ENCODE assay signal across 17 cellular contexts in the genomic region with DNA sequence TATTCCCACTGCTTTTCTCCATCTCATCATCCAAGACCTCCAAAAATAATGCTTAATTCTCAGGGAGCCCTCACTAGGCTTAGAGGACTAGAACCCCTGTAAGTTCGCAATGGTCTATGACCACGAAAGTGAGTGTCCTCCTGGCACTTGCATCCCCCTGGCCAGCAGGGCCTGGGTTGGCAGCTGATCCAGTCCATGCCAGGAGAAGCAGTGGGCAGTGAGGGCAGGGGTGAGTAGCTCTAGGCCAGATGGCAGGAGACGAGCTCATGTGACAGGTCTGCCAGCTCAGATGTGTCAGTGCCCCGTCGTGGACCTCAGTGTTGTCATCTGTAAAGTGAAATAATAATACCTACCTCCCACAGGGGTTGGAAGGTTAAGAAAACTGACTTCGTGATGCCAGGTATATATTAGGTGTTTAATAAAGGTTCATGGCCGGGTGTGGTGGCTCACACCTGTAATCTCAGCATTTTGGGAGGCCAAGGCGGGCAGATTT. TPM values are rescaled to one million over a fixed set of nuclear protein-coding genes. Genes with fewer than 3 reads are reported as not detected.
DNase-seq lines count a peak whose midpoint lies in the region; ATAC-seq and TF ChIP-seq lines count a peak whose summit lies in the region.
"Had no signal": no experiment of that assay in that cellular context is flagged by ENCODE, and none has a peak within 500 bp of the region (broad histone marks: within the 10 kb centered on the region; RNA-seq: fewer than 3 reads in every experiment).

No MANE protein-coding gene starts in this region.

- H3K36me3 Mint-ChIP-seq in activated T-cell treated with anti-CD3 and anti-CD28 coated beads, Interleukin-2, amount 50 U/mL, for 24 hours (ENCODE audit: low read depth) = no peaks in the 10 kb centered on the region
- no peaks in the 10 kb centered on the region for H3K36me3 Mint-ChIP-seq in activated T-cell treated with anti-CD3 and anti-CD28 coated beads, Interleukin-2, amount 50 U/mL, for 4 hours (ENCODE audit: insufficient read depth)
- H3K36me3 Mint-ChIP-seq: CD4-positive, CD25-positive, alpha-beta regulatory T cell had no signal

- peaks cover 0 to 2% (median 0%) of the 10 kb centered on the region in 4 donors for H3K9me3 ChIP-seq in Peyer's patch
- peaks cover 8% of the 10 kb centered on the region for H3K9me3 ChIP-seq in upper lobe of right lung
- no peaks in the 10 kb centered on the region for H3K9me3 ChIP-seq in hepatocyte (ENCODE audit: low read depth)

- no peaks in the 10 kb centered on the region for H3K9me2 ChIP-seq in hepatocyte (replicated peaks; ENCODE audit: insufficient read depth)

- no peaks in the 10 kb centered on the region for H3K79me2 ChIP-seq in hepatocyte

- no peaks in the 10 kb centered on the region for H3K4me1 Mint-ChIP-seq in activated T-cell treated with anti-CD3 and anti-CD28 coated beads, Interleukin-2, amount 50 U/mL, for 24 hours (ENCODE audit: low read depth)
- H3K4me1 Mint-ChIP-seq in activated T-cell treated with anti-CD3 and anti-CD28 coated beads, Interleukin-2, amount 50 U/mL, for 4 hours (ENCODE audit: low read depth) = no peaks in the 10 kb centered on the region

- H3K36me3 ChIP-seq in Peyer's patch (no peaks in the 10 kb centered on the region), upper lobe of right lung (no peaks in the 10 kb centered on the region), hepatocyte (replicated peaks; ENCODE audit: insufficient read depth, low read depth) (no peaks in the 10 kb centered on the region)

- H3K27me3 Mint-ChIP-seq in activated T-cell treated with anti-CD3 and anti-CD28 coated beads, Interleukin-2, amount 50 U/mL, for 24 hours = no peaks in the 10 kb centered on the region
- peaks cover 2% of the 10 kb centered on the region for H3K27me3 Mint-ChIP-seq in activated T-cell treated with anti-CD3 and anti-CD28 coated beads, Interleukin-2, amount 50 U/mL, for 4 hours (ENCODE audit: low read depth)

- no peak for TF ChIP-seq POLR2A in Peyer's patch (IDR thresholded peaks at IDR 0.05)

- H2AFZ ChIP-seq in hepatocyte = no peak overlapping the region
- H2AFZ ChIP-seq: GM23248 had no signal

- peaks cover 10% of the 10 kb centered on the region for H3K9me3 Mint-ChIP-seq in activated T-cell treated with anti-CD3 and anti-CD28 coated beads, Interleukin-2, amount 50 U/mL, for 24 hours
- peaks cover 11% of the 10 kb centered on the region for H3K9me3 Mint-ChIP-seq in activated T-cell treated with anti-CD3 and anti-CD28 coated beads, Interleukin-2, amount 50 U/mL, for 4 hours

- H3K4me3 Mint-ChIP-seq in activated T-cell treated with anti-CD3 and anti-CD28 coated beads, Interleukin-2, amount 50 U/mL, for 24 hours = no peak overlapping the region
- H3K4me3 Mint-ChIP-seq in activated T-cell treated with anti-CD3 and anti-CD28 coated beads, Interleukin-2, amount 50 U/mL, for 4 hours = no peak overlapping the region
- H3K4me3 Mint-ChIP-seq: CD4-positive, CD25-positive, alpha-beta regulatory T cell had no signal

- no peak overlapping the region for H3K27ac Mint-ChIP-seq in activated T-cell treated with anti-CD3 and anti-CD28 coated beads, Interleukin-2, amount 50 U/mL, for 24 hours
- H3K27ac Mint-ChIP-seq: CD4-positive, CD25-positive, alpha-beta regulatory T cell had no signal

- TF ChIP-seq CTCF in Peyer's patch (IDR thresholded peaks at IDR 0.05) (no peak), upper lobe of right lung (IDR thresholded peaks at IDR 0.05) (no peak), hepatocyte (IDR thresholded peaks at IDR 0.05; ENCODE audit: poor library complexity) (no peak)

- H3K4me1 ChIP-seq in Peyer's patch = no peaks in the 10 kb centered on the region
- no peaks in the 10 kb centered on the region for H3K4me1 ChIP-seq in upper lobe of right lung
- H3K4me1 ChIP-seq in hepatocyte (ENCODE audit: insufficient read depth) = no peaks in the 10 kb centered on the region

- H4K20me1 ChIP-seq in hepatocyte (ENCODE audit: insufficient read depth, poor library complexity, severe bottlenecking) = no peaks in the 10 kb centered on the region
- H4K20me1 ChIP-seq: BLaER1 treated with 17β-estradiol and CSF1 and Interleukin-3, amounts not matched to agents 10 nM and 100 nM had no signal

- H3K27ac ChIP-seq in Peyer's patch (no peak overlapping the region), upper lobe of right lung (no peak overlapping the region), hepatocyte (no peak overlapping the region)
- H3K27ac ChIP-seq: BLaER1 treated with 17β-estradiol and CSF1 and Interleukin-3, amounts not matched to agents 10 nM and 100 nM; GM23248; HL-60 had no signal

- intact Hi-C loops in upper lobe of right lung (cut with DNase I) = no loop called here

- no peak for ATAC-seq in activated T-cell treated with anti-CD3 and anti-CD28 coated beads, Interleukin-2, amount 50 U/mL, for 4 hours
- ATAC-seq in upper lobe of right lung = no peak
- ATAC-seq in GM21529 (IDR thresholded peaks at IDR 0.05; ENCODE audit: unreplicated experiment) = no peak
- ATAC-seq: GM12878, HCT116 had no signal

- H3K27me3 ChIP-seq in Peyer's patch (no peaks in the 10 kb centered on the region), upper lobe of right lung (no peaks in the 10 kb centered on the region), hepatocyte (no peaks in the 10 kb centered on the region)
- H3K27me3 ChIP-seq: BLaER1 treated with 17β-estradiol and CSF1 and Interleukin-3, amounts not matched to agents 10 nM and 100 nM had no signal

- H3K4me3 ChIP-seq in Peyer's patch (no peak overlapping the region), upper lobe of right lung (no peak overlapping the region), hepatocyte (no peak overlapping the region)
- H3K4me3 ChIP-seq: BLaER1 treated with 17β-estradiol and CSF1 and Interleukin-3, amounts not matched to agents 10 nM and 100 nM; GM12878; GM23248 had no signal

- 97% methylated on average over 8 of the region's 8 CpGs for WGBS in hepatocyte (ENCODE audit: low lambda C conversion rate, missing lambda C conversion rate)

- peak; percentile 12 for DNase-seq in activated T-cell treated with anti-CD3 and anti-CD28 coated beads, Interleukin-2, amount 50 U/mL, for 24 hours
- DNase-seq in activated T-cell treated with anti-CD3 and anti-CD28 coated beads, Interleukin-2, amount 50 U/mL, for 4 hours = no peak
- peak in 2 of 3 donors; percentile 25 to 28 for DNase-seq in Peyer's patch
- DNase-seq in myocyte (ENCODE audit: low read depth) = peak; percentile 9
- DNase-seq in upper lobe of right lung = peak; percentile 46
- no peak for DNase-seq in hepatocyte (ENCODE audit: low spot score)
- DNase-seq: ACHN; CD4-positive, CD25-positive, alpha-beta regulatory T cell; DMS53; GF-D8; GM23248 had no signal

- H3K4me2 ChIP-seq in hepatocyte = no peak overlapping the region
- H3K4me2 ChIP-seq: BLaER1 treated with 17β-estradiol and CSF1 and Interleukin-3, amounts not matched to agents 10 nM and 100 nM had no signal

RNA-seq across cellular contexts. Expression of gene GP5, which starts 11.1 kb away (rescaled TPM):
- total RNA-seq in activated T-cell treated with anti-CD3 and anti-CD28 coated beads, Interleukin-2, amount 50 U/mL, for 4 hours = under 1 TPM; 0.08 to 0.23 (median 0.18) TPM
- total RNA-seq in Peyer's patch (not detected), myocyte (0.31 TPM in 1 of 2 replicates, not detected in the other), upper lobe of right lung (0.26 TPM), hepatocyte (0.27 and 0.52 TPM in 2 replicates)
- polyA plus RNA-seq in myocyte (2012) = not detected
- polyA plus RNA-seq in hepatocyte = 0.04 TPM in 1 of 2 replicates, not detected in the other
- total RNA-seq: GM12878 had no signal
- polyA plus RNA-seq: GM12878, GM23248 had no signal

RNA-seq across cellular contexts. Expression of gene LRRC15, which starts 18.4 kb away (rescaled TPM):
- not detected for total RNA-seq in activated T-cell treated with anti-CD3 and anti-CD28 coated beads, Interleukin-2, amount 50 U/mL, for 4 hours
- under 1 TPM in 1 of 4 donors, not detected in 3; 0.28 TPM for total RNA-seq in Peyer's patch
- 0.16 TPM in 1 of 2 replicates, not detected in the other for total RNA-seq in myocyte
- polyA plus RNA-seq in myocyte (2012) = 0.13 TPM
- total RNA-seq in upper lobe of right lung = 1.1 TPM
- total RNA-seq in hepatocyte = not detected in 2 replicates
- not detected in 2 replicates for polyA plus RNA-seq in hepatocyte
- total RNA-seq: CD4-positive, CD25-positive, alpha-beta regulatory T cell; GM12878 had no signal
- polyA plus RNA-seq: CD4-positive, CD25-positive, alpha-beta regulatory T cell; GM12878 had no signal

RNA-seq across cellular contexts. Expression of gene CPN2, which starts 36.8 kb away (rescaled TPM):
- total RNA-seq in activated T-cell treated with anti-CD3 and anti-CD28 coated beads, Interleukin-2, amount 50 U/mL, for 4 hours = under 1 TPM in 1 of 3 donors, not detected in 2; 0.08 TPM
- total RNA-seq in Peyer's patch (not detected), myocyte (not detected in 2 replicates), upper lobe of right lung (not detected), hepatocyte (3.3 and 3.5 TPM in 2 replicates)
- not detected for polyA plus RNA-seq in myocyte (2012)
- 2.2 and 4.6 TPM in 2 replicates for polyA plus RNA-seq in hepatocyte
- total RNA-seq: A172; CD4-positive, CD25-positive, alpha-beta regulatory T cell; GM12878; GM23248 had no signal
- polyA plus RNA-seq: CD4-positive, CD25-positive, alpha-beta regulatory T cell; GM12878; GM23248 had no signal

Comparison
In these comparisons a context has a peak if more than half of its experiments do, and no peak if none do; other contexts are left out.
1. DNase-seq: peak in activated T-cell treated with anti-CD3 and anti-CD28 coated beads, Interleukin-2, amount 50 U/mL, for 24 hours (single experiment), Peyer's patch (2 of 3), myocyte (single experiment) and upper lobe of right lung (single experiment); none in activated T-cell treated with anti-CD3 and anti-CD28 coated beads, Interleukin-2, amount 50 U/mL, for 4 hours (single experiment) and hepatocyte (single experiment).